30 cellular contexts compared by ENCODE assay signal in the genomic region with DNA sequence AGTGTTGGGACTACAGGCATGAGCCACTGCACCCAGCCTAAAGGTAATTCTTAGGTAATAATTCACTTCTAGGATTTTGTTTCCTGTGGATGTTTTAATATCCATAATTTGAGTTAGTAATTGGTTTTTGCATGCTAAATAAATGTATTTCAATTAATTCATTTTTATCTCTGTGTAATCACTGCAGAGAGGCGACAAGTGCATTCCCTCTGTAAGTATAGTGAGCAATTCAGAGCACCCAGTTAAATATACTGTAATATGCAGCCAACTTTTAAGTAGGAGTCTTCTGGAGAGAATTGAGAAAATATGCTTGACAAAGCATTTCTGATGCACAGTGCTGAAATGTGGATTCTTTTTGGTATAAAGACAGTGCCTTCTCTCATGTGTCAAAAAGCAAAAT.
"Had no signal": no experiment of that assay in that cellular context is flagged by ENCODE, and none has a peak within 500 bp of the region (broad histone marks: within the 10 kb centered on the region; RNA-seq: fewer than 3 reads in every experiment).

No MANE protein-coding gene starts in this region.

- H3K9me3 ChIP-seq: Peyer's patch had no signal

- ATAC-seq: activated CD8-positive, alpha-beta T cell treated with anti-CD3 and anti-CD28 coated beads for 36 hours; activated naive CD4-positive, alpha-beta T cell treated with anti-CD3 and anti-CD28 coated beads, Interleukin-2, amount 50 U/mL, for 72 hours; PC-3; Right ventricle myocardium inferior had no signal

- H3K27me3 ChIP-seq: brain microvascular endothelial cell, Peyer's patch had no signal

- H3K27ac ChIP-seq: brain microvascular endothelial cell, Peyer's patch, VCaP had no signal

- H3K36me3 ChIP-seq: brain microvascular endothelial cell, Peyer's patch had no signal

- H3K4me3 ChIP-seq: Peyer's patch had no signal

- FAIRE-seq: colon had no signal

- DNase-seq: activated CD4-positive, alpha-beta T cell treated with anti-CD3 and anti-CD28 coated beads for 1 hour; activated CD4-positive, alpha-beta T cell treated with anti-CD3 and anti-CD28 coated beads for 48 hours; activated CD4-positive, CD25-positive, alpha-beta regulatory T cell; activated CD8-positive, alpha-beta T cell treated with anti-CD3 and anti-CD28 coated beads for 36 hours; activated gamma-delta T cell treated with Interleukin-2 at 50 U/mL for 16 hours; activated naive CD4-positive, alpha-beta T cell treated with anti-CD3 and anti-CD28 coated beads for 36 hours; activated T-cell treated with anti-CD3 and anti-CD28 coated beads, Interleukin-2, amount 50 U/mL, for 24 hours; anterior cingulate cortex; brain microvascular endothelial cell; central memory CD4-positive, alpha-beta T cell; NCI-H1105; NCI-H1417 treated with DMSO at 0.1 percent for 48 hours; NCI-H187 treated with DMSO at 0.1 percent for 48 hours; NCI-H2081; NCI-H2171 treated with DMSO at 0.1 percent for 48 hours; NCI-H2227 treated with DMSO at 0.1 percent for 48 hours; NCI-H446 treated with DMSO at 0.1 percent for 48 hours; NCI-H524; NK-92 treated with Interleukin-12 subunit alpha and Interleukin-12 subunit beta, amount 100 ng/mL, for 24 hours; PC-3; Peyer's patch; RPMI8226; SW 1271; T-helper 1 cell; T-helper 2 cell; T-helper 9 cell had no signal
